In the genomic region with DNA sequence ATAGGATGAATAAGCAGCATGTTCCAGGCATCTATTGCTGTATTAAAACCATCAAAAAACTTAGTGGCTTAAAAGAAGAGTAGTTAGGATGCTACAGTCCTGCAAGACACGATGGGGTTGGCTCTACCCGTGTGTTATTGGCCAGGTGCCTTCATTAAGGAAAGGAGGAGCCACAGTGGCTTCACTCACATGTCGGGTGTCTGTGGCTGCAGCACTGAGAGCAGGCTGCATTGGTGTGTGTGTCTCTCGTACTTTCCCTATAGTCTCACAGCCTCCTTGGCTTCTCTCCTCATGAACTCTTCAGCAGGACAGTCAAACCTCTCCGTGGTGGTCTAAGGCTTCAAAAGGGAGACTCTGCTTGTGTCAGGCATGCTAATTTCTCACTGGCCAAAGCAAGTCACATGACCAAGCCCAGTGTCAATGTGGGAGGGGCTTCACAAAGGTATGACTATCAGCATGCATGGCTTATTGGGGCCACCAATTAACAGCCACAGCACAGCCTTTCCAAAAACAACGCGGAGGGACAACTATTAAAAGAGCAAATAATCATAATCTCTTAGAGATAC, we compare ENCODE assay signal across 28 cellular contexts.
"Had no signal": no experiment of that assay in that cellular context is flagged by ENCODE, and none has a peak within 500 bp of the region (broad histone marks: within the 10 kb centered on the region; RNA-seq: fewer than 3 reads in every experiment).

No MANE protein-coding gene starts in this region.

- H3K27ac Mint-ChIP-seq: activated CD8-positive, alpha-beta T cell treated with anti-CD3 and anti-CD28 coated beads for 36 hours; activated naive CD8-positive, alpha-beta T cell; activated T-helper 17 cell treated with anti-CD3 and anti-CD28 coated beads, Interleukin-2, amount 50 U/mL, for 72 hours; dendritic cell treated with granulocyte-macrophage colony-stimulating factor and Interleukin-4, amounts not matched to agents 40 ng/mL and 50 ng/mL, for 4 days had no signal

- H3K27me3 ChIP-seq: brain microvascular endothelial cell, esophagus squamous epithelium, gastroesophageal sphincter had no signal

- H3K4me3 Mint-ChIP-seq: activated CD8-positive, alpha-beta T cell treated with anti-CD3 and anti-CD28 coated beads for 36 hours; activated naive CD8-positive, alpha-beta T cell; activated T-cell treated with anti-CD3 and anti-CD28 coated beads, Interleukin-2, amount 50 U/mL, for 4 hours; activated T-helper 17 cell treated with anti-CD3 and anti-CD28 coated beads, Interleukin-2, amount 50 U/mL, for 72 hours; central memory CD8-positive, alpha-beta T cell; dendritic cell treated with granulocyte-macrophage colony-stimulating factor and Interleukin-4, amounts not matched to agents 40 ng/mL and 50 ng/mL, for 4 days had no signal

- ATAC-seq: activated CD8-positive, alpha-beta T cell treated with anti-CD3 and anti-CD28 coated beads for 36 hours; activated T-cell treated with anti-CD3 and anti-CD28 coated beads, Interleukin-2, amount 50 U/mL, for 4 hours; activated T-helper 17 cell treated with anti-CD3 and anti-CD28 coated beads, Interleukin-2, amount 50 U/mL, for 72 hours; gastroesophageal sphincter; heart right ventricle had no signal

- H3K27me3 Mint-ChIP-seq: activated CD8-positive, alpha-beta T cell treated with anti-CD3 and anti-CD28 coated beads for 36 hours; activated naive CD8-positive, alpha-beta T cell; activated T-helper 17 cell treated with anti-CD3 and anti-CD28 coated beads, Interleukin-2, amount 50 U/mL, for 72 hours; central memory CD8-positive, alpha-beta T cell; dendritic cell treated with granulocyte-macrophage colony-stimulating factor and Interleukin-4, amounts not matched to agents 40 ng/mL and 50 ng/mL, for 4 days had no signal

- H3K4me1 ChIP-seq: esophagus squamous epithelium, gastroesophageal sphincter, heart right ventricle had no signal

- H3K36me3 Mint-ChIP-seq: activated naive CD8-positive, alpha-beta T cell had no signal

- H3K4me1 Mint-ChIP-seq: activated T-helper 17 cell treated with anti-CD3 and anti-CD28 coated beads, Interleukin-2, amount 50 U/mL, for 72 hours; central memory CD8-positive, alpha-beta T cell had no signal

- H3K9me3 Mint-ChIP-seq: activated CD8-positive, alpha-beta T cell treated with anti-CD3 and anti-CD28 coated beads for 36 hours; central memory CD8-positive, alpha-beta T cell; dendritic cell treated with granulocyte-macrophage colony-stimulating factor and Interleukin-4, amounts not matched to agents 40 ng/mL and 50 ng/mL, for 4 days had no signal

- H3K4me3 ChIP-seq: coronary artery, dorsolateral prefrontal cortex, esophagus squamous epithelium, gastroesophageal sphincter, heart right ventricle had no signal

- H3K36me3 ChIP-seq: brain microvascular endothelial cell, esophagus squamous epithelium, gastroesophageal sphincter, heart right ventricle had no signal

- H3K27ac ChIP-seq: brain microvascular endothelial cell, coronary artery, dorsolateral prefrontal cortex, esophagus squamous epithelium, gastroesophageal sphincter, heart right ventricle had no signal

- FAIRE-seq: astrocyte, bronchial epithelial cell had no signal

- DNase-seq: activated CD4-positive, alpha-beta T cell treated with anti-CD3 and anti-CD28 coated beads for 48 hours; activated CD4-positive, alpha-beta T cell treated with anti-CD3 and anti-CD28 coated beads, Interleukin-2, amount 50 U/mL, for 1 hour; activated CD4-positive, alpha-beta T cell treated with anti-CD3 and anti-CD28 coated beads, Interleukin-2, amount 50 U/mL, for 48 hours; activated CD8-positive, alpha-beta memory T cell treated with anti-CD3 and anti-CD28 coated beads for 24 hours; activated CD8-positive, alpha-beta T cell treated with anti-CD3 and anti-CD28 coated beads for 36 hours; activated effector memory CD4-positive, alpha-beta T cell treated with Interleukin-2 at 50 U/mL for 16 hours; activated gamma-delta T cell treated with Interleukin-2 at 50 U/mL for 16 hours; activated naive CD4-positive, alpha-beta T cell treated with anti-CD3 and anti-CD28 coated beads, Interleukin-2, amount 50 U/mL, for 16 hours; activated naive CD4-positive, alpha-beta T cell treated with Interleukin-2 at 50 U/mL for 16 hours; activated T-cell treated with anti-CD3 and anti-CD28 coated beads, Interleukin-2, amount 50 U/mL, for 4 hours; amniotic stem cell; anterior cingulate cortex; brain microvascular endothelial cell; dorsolateral prefrontal cortex; effector memory CD4-positive, alpha-beta T cell; erythroblast; esophagus squamous epithelium; foreskin melanocyte; heart right ventricle; T-helper 2 cell had no signal

- H3K9me3 ChIP-seq: esophagus squamous epithelium, gastroesophageal sphincter, heart right ventricle had no signal
